13 cellular contexts compared by ENCODE assay signal in genomic region chr5:142978252-142978651, GRCh38.
DNase-seq lines count a peak whose midpoint lies in the region; ATAC-seq and TF ChIP-seq lines count a peak whose summit lies in the region.
"Had no signal": no experiment of that assay in that cellular context is flagged by ENCODE, and none has a peak within 500 bp of the region (broad histone marks: within the 10 kb centered on the region; RNA-seq: fewer than 3 reads in every experiment).

No MANE protein-coding gene starts in this region.

- H3K36me3 Mint-ChIP-seq in T-helper 1 cell treated with Interleukin-12 subunit alpha and Interleukin-12 subunit beta and Interleukin-4 antibody, amounts not matched to agents 30 μg/mL and 1 μg/mL, for 36 hours (ENCODE audit: low read depth): peaks cover 9% of the 10 kb centered on the region
- peaks cover 10% of the 10 kb centered on the region for H3K36me3 Mint-ChIP-seq in activated naive CD8-positive, alpha-beta T cell treated with anti-CD3 and anti-CD28 coated beads, Interleukin-2, amount 50 U/mL, for 24 hours (ENCODE audit: low read depth)
- peaks cover 0 to 33% (median 15%) of the 10 kb centered on the region in 5 donors for H3K36me3 Mint-ChIP-seq in naive thymus-derived CD4-positive, alpha-beta T cell

- no peaks in the 10 kb centered on the region for H3K27me3 Mint-ChIP-seq in T-helper 1 cell treated with Interleukin-12 subunit alpha and Interleukin-12 subunit beta and Interleukin-4 antibody, amounts not matched to agents 30 μg/mL and 1 μg/mL, for 36 hours (ENCODE audit: low read depth)
- no peaks in the 10 kb centered on the region for H3K27me3 Mint-ChIP-seq in activated naive CD8-positive, alpha-beta T cell treated with anti-CD3 and anti-CD28 coated beads, Interleukin-2, amount 50 U/mL, for 24 hours
- no peaks in the 10 kb centered on the region for H3K27me3 Mint-ChIP-seq in naive thymus-derived CD4-positive, alpha-beta T cell

- H3K9me3 ChIP-seq in HUES6 (ENCODE audit: control insufficient read depth, insufficient read depth, low read depth, low read length): no peaks in the 10 kb centered on the region
- no peaks in the 10 kb centered on the region for H3K9me3 ChIP-seq in naive thymus-derived CD4-positive, alpha-beta T cell (ENCODE audit: control insufficient read depth in 2 of 3, low read length in 3 of 3)

- H3K9ac ChIP-seq in HUES6 (ENCODE audit: low read length): no peak overlapping the region

- H3K27ac Mint-ChIP-seq in T-helper 1 cell treated with Interleukin-12 subunit alpha and Interleukin-12 subunit beta and Interleukin-4 antibody, amounts not matched to agents 30 μg/mL and 1 μg/mL, for 36 hours: peak overlapping the region; percentile 92
- peak overlapping the region; percentile 92 for H3K27ac Mint-ChIP-seq in activated naive CD8-positive, alpha-beta T cell treated with anti-CD3 and anti-CD28 coated beads, Interleukin-2, amount 50 U/mL, for 24 hours
- peak overlapping the region in 5 of 9 donors; percentile 15 to 95 (median 43) for H3K27ac Mint-ChIP-seq in naive thymus-derived CD4-positive, alpha-beta T cell

- no peak for TF ChIP-seq CTCF in omental fat pad (IDR thresholded peaks at IDR 0.05)

- no peaks in the 10 kb centered on the region for H3K27me3 ChIP-seq in HUES6 (ENCODE audit: control insufficient read depth, insufficient read depth, low read length)
- no peaks in the 10 kb centered on the region for H3K27me3 ChIP-seq in naive thymus-derived CD4-positive, alpha-beta T cell (ENCODE audit: control insufficient read depth in 2 of 2, insufficient read depth in 2 of 2, low read length in 2 of 2)

- peaks cover 5% of the 10 kb centered on the region for H3K9me3 Mint-ChIP-seq in T-helper 1 cell treated with Interleukin-12 subunit alpha and Interleukin-12 subunit beta and Interleukin-4 antibody, amounts not matched to agents 30 μg/mL and 1 μg/mL, for 36 hours
- H3K9me3 Mint-ChIP-seq in activated naive CD8-positive, alpha-beta T cell treated with anti-CD3 and anti-CD28 coated beads, Interleukin-2, amount 50 U/mL, for 24 hours: no peaks in the 10 kb centered on the region
- H3K9me3 Mint-ChIP-seq in naive thymus-derived CD4-positive, alpha-beta T cell: peaks cover 0 to 5% (median 0%) of the 10 kb centered on the region in 11 donors

- POLR2A ChIA-PET in naive thymus-derived CD4-positive, alpha-beta T cell (lab: Charles Lee): no interaction called here

- no peak for DNase-seq in T-helper 1 cell
- DNase-seq in activated naive CD8-positive, alpha-beta T cell treated with anti-CD3 and anti-CD28 coated beads, Interleukin-2, amount 50 U/mL, for 24 hours: no peak
- no peak for DNase-seq in naive thymus-derived CD4-positive, alpha-beta T cell
- DNase-seq in globus pallidus (ENCODE audit: low spot score): no peak
- DNase-seq in omental fat pad (ENCODE audit: low spot score): no peak
- DNase-seq: 8988T, amniotic stem cell, NCI-H1105 treated with DMSO at 0.1 percent for 48 hours, SHP77 had no signal

- peak overlapping the region; percentile 16; the same call in 1 of the 2 replicates for H3K27ac ChIP-seq in HUES6 (ENCODE audit: low read depth, low read length)
- no peak overlapping the region for H3K27ac ChIP-seq in naive thymus-derived CD4-positive, alpha-beta T cell (ENCODE audit: low read depth, low read length)

- intact Hi-C loops in naive thymus-derived CD4-positive, alpha-beta T cell (cut with micrococcal nuclease): no loop called here

- H3K4me1 Mint-ChIP-seq in T-helper 1 cell treated with Interleukin-12 subunit alpha and Interleukin-12 subunit beta and Interleukin-4 antibody, amounts not matched to agents 30 μg/mL and 1 μg/mL, for 36 hours (ENCODE audit: low read depth): peaks cover 64% of the 10 kb centered on the region
- H3K4me1 Mint-ChIP-seq in activated naive CD8-positive, alpha-beta T cell treated with anti-CD3 and anti-CD28 coated beads, Interleukin-2, amount 50 U/mL, for 24 hours: peaks cover 85% of the 10 kb centered on the region
- peaks cover 19 to 86% (median 42%) of the 10 kb centered on the region in 7 donors for H3K4me1 Mint-ChIP-seq in naive thymus-derived CD4-positive, alpha-beta T cell

- CTCF ChIA-PET in naive thymus-derived CD4-positive, alpha-beta T cell (lab: Charles Lee): no interaction called here

- peak overlapping the region; percentile 9 for H3K4me3 Mint-ChIP-seq in T-helper 1 cell treated with Interleukin-12 subunit alpha and Interleukin-12 subunit beta and Interleukin-4 antibody, amounts not matched to agents 30 μg/mL and 1 μg/mL, for 36 hours
- peak overlapping the region; percentile 63 for H3K4me3 Mint-ChIP-seq in activated naive CD8-positive, alpha-beta T cell treated with anti-CD3 and anti-CD28 coated beads, Interleukin-2, amount 50 U/mL, for 24 hours
- H3K4me3 Mint-ChIP-seq in naive thymus-derived CD4-positive, alpha-beta T cell: peak overlapping the region in 1 of 10 donors; percentile 82

- ATAC-seq in activated naive CD8-positive, alpha-beta T cell treated with anti-CD3 and anti-CD28 coated beads, Interleukin-2, amount 50 U/mL, for 24 hours: no peak
- ATAC-seq in naive thymus-derived CD4-positive, alpha-beta T cell: no peak
- ATAC-seq in omental fat pad (ENCODE audit: low FRiP score) (no peak), GM21723 (IDR thresholded peaks at IDR 0.05; ENCODE audit: unreplicated experiment) (no peak)
- ATAC-seq: left lobe of liver had no signal

- H3K4me1 ChIP-seq in HUES6 (ENCODE audit: control insufficient read depth, insufficient read depth, low read length): peaks cover 36% of the 10 kb centered on the region
- H3K4me1 ChIP-seq in naive thymus-derived CD4-positive, alpha-beta T cell (ENCODE audit: control insufficient read depth in 2 of 2, insufficient read depth in 2 of 2, low read length in 2 of 2): peaks cover 0 to 91% of the 10 kb centered on the region in 2 donors

- H3K4me3 ChIP-seq in HUES6 (ENCODE audit: low read depth, low read length): no peak overlapping the region
- H3K4me3 ChIP-seq in naive thymus-derived CD4-positive, alpha-beta T cell (ENCODE audit: low read length): no peak overlapping the region

- H3K36me3 ChIP-seq in HUES6 (ENCODE audit: control insufficient read depth, insufficient read depth, low read length): no peaks in the 10 kb centered on the region
- H3K36me3 ChIP-seq in naive thymus-derived CD4-positive, alpha-beta T cell (ENCODE audit: control insufficient read depth in 2 of 3, insufficient read depth in 3 of 3, low read length in 3 of 3): no peaks in the 10 kb centered on the region
